14 cellular contexts compared by ENCODE assay signal in genomic region chr6:146775227-146775626, GRCh38.
DNase-seq lines count a peak whose midpoint lies in the region; FAIRE-seq and TF ChIP-seq lines count a peak whose summit lies in the region.
"Had no signal": no experiment of that assay in that cellular context is flagged by ENCODE, and none has a peak within 500 bp of the region (broad histone marks: within the 10 kb centered on the region; RNA-seq: fewer than 3 reads in every experiment).

No MANE protein-coding gene starts in this region.

- no peak overlapping the region for H3K27ac Mint-ChIP-seq in T-helper 2 cell treated with Interferon-gamma antibody and Interleukin-4, amounts not matched to agents 5 μg/mL and 100 μg/mL, for 36 hours
- no peak overlapping the region for H3K27ac Mint-ChIP-seq in mesothelial cell of epicardium
- H3K27ac Mint-ChIP-seq: activated CD4-positive, alpha-beta T cell treated with anti-CD3 and anti-CD28 coated beads, Interleukin-2, amount 10 ng/mL, durations not matched to agents 24 days and 14 days; activated T-helper 17 cell treated with anti-CD3 and anti-CD28 coated beads, Interleukin-2, amount 50 U/mL, for 72 hours; stimulated activated naive CD8-positive, alpha-beta T cell treated with anti-CD3 and anti-CD28 coated beads, Interleukin-15, amount 100 ng/mL, for 72 hours had no signal

- no peak for DNase-seq in D721Med (ENCODE audit: insufficient read length, low spot score)
- DNase-seq in HTR-8/SVneo (ENCODE audit: insufficient read length, low spot score), result peak; percentile 1
- DNase-seq in SW480 (ENCODE audit: low spot score), result peak; percentile 5
- DNase-seq in foreskin fibroblast, result peak; percentile 5 to 10
- no peak for DNase-seq in T-helper 2 cell treated with Interferon-gamma antibody and Interleukin-4, amounts not matched to agents 5 μg/mL and 100 μg/mL, for 36 hours (ENCODE audit: low spot score)
- no peak for DNase-seq in globus pallidus (ENCODE audit: low spot score)
- DNase-seq in LoVo (ENCODE audit: low spot score), result no peak
- no peak for DNase-seq in mesothelial cell of epicardium (ENCODE audit: low spot score in 2 of 2, unreplicated experiment in 2 of 2)
- DNase-seq: activated CD4-positive, alpha-beta T cell treated with anti-CD3 and anti-CD28 coated beads, Interleukin-2, amount 10 ng/mL, durations not matched to agents 24 days and 14 days; brain microvascular endothelial cell; retina; stimulated activated naive CD8-positive, alpha-beta T cell treated with anti-CD3 and anti-CD28 coated beads, Interleukin-15, amount 100 ng/mL, for 72 hours had no signal

- peaks cover 17% of the 10 kb centered on the region for H3K4me1 Mint-ChIP-seq in T-helper 2 cell treated with Interferon-gamma antibody and Interleukin-4, amounts not matched to agents 5 μg/mL and 100 μg/mL, for 36 hours (ENCODE audit: low read depth)
- H3K4me1 Mint-ChIP-seq in mesothelial cell of epicardium, result no peaks in the 10 kb centered on the region

- H3K27me3 Mint-ChIP-seq in T-helper 2 cell treated with Interferon-gamma antibody and Interleukin-4, amounts not matched to agents 5 μg/mL and 100 μg/mL, for 36 hours (ENCODE audit: low read depth), result peaks cover 1% of the 10 kb centered on the region
- H3K27me3 Mint-ChIP-seq in mesothelial cell of epicardium (ENCODE audit: low read depth), result no peaks in the 10 kb centered on the region
- H3K27me3 Mint-ChIP-seq: activated T-helper 17 cell treated with anti-CD3 and anti-CD28 coated beads, Interleukin-2, amount 50 U/mL, for 72 hours; stimulated activated naive CD8-positive, alpha-beta T cell treated with anti-CD3 and anti-CD28 coated beads, Interleukin-15, amount 100 ng/mL, for 72 hours had no signal

- H3K4me3 ChIP-seq in foreskin fibroblast (ENCODE audit: low read depth in 1 of 2, low read length in 2 of 2), result no peak overlapping the region
- H3K4me3 ChIP-seq: SJCRH30 had no signal

- no peaks in the 10 kb centered on the region for H3K9me3 Mint-ChIP-seq in T-helper 2 cell treated with Interferon-gamma antibody and Interleukin-4, amounts not matched to agents 5 μg/mL and 100 μg/mL, for 36 hours
- peaks cover 6% of the 10 kb centered on the region for H3K9me3 Mint-ChIP-seq in mesothelial cell of epicardium
- H3K9me3 Mint-ChIP-seq: activated CD4-positive, alpha-beta T cell treated with anti-CD3 and anti-CD28 coated beads, Interleukin-2, amount 10 ng/mL, durations not matched to agents 24 days and 14 days; activated T-helper 17 cell treated with anti-CD3 and anti-CD28 coated beads, Interleukin-2, amount 50 U/mL, for 72 hours; stimulated activated naive CD8-positive, alpha-beta T cell treated with anti-CD3 and anti-CD28 coated beads, Interleukin-15, amount 100 ng/mL, for 72 hours had no signal

- H3K36me3 Mint-ChIP-seq in T-helper 2 cell treated with Interferon-gamma antibody and Interleukin-4, amounts not matched to agents 5 μg/mL and 100 μg/mL, for 36 hours (ENCODE audit: low read depth), result no peaks in the 10 kb centered on the region
- H3K36me3 Mint-ChIP-seq in mesothelial cell of epicardium, result no peaks in the 10 kb centered on the region

- FAIRE-seq in D721Med (lab: Jason Lieb, UNC) (no peak), HTR-8/SVneo (lab: Jason Lieb, UNC) (no peak)

- no peak overlapping the region for H3K4me3 Mint-ChIP-seq in T-helper 2 cell treated with Interferon-gamma antibody and Interleukin-4, amounts not matched to agents 5 μg/mL and 100 μg/mL, for 36 hours
- no peak overlapping the region for H3K4me3 Mint-ChIP-seq in mesothelial cell of epicardium
- H3K4me3 Mint-ChIP-seq: activated CD4-positive, alpha-beta T cell treated with anti-CD3 and anti-CD28 coated beads, Interleukin-2, amount 10 ng/mL, durations not matched to agents 24 days and 14 days; activated T-helper 17 cell treated with anti-CD3 and anti-CD28 coated beads, Interleukin-2, amount 50 U/mL, for 72 hours; stimulated activated naive CD8-positive, alpha-beta T cell treated with anti-CD3 and anti-CD28 coated beads, Interleukin-15, amount 100 ng/mL, for 72 hours had no signal

- TF ChIP-seq CTCF in D721Med (IDR thresholded peaks at IDR 0.05; ENCODE audit: insufficient read depth, missing control alignments) (peak; percentile 4), foreskin fibroblast (IDR thresholded peaks at IDR 0.05; ENCODE audit: low read depth, low read length) (no peak), mesothelial cell of epicardium (IDR thresholded peaks at IDR 0.05; ENCODE audit: unreplicated experiment) (no peak)

Comparison
In these comparisons a context has a peak if more than half of its experiments do, and no peak if none do; other contexts are left out.
1. DNase-seq: peak in HTR-8/SVneo (single experiment), SW480 (single experiment) and foreskin fibroblast (2 of 2); none in D721Med (single experiment), T-helper 2 cell treated with Interferon-gamma antibody and Interleukin-4, amounts not matched to agents 5 μg/mL and 100 μg/mL, for 36 hours (single experiment), globus pallidus (single experiment), LoVo (single experiment) and mesothelial cell of epicardium (0 of 2).